20 cellular contexts compared by ENCODE assay signal in genomic region chr22:19526702-19527111, GRCh38. TPM values are rescaled to one million over a fixed set of nuclear protein-coding genes. Genes with fewer than 3 reads are reported as not detected.
DNase-seq lines count a peak whose midpoint lies in the region; ATAC-seq and TF ChIP-seq lines count a peak whose summit lies in the region.
"Had no signal": no experiment of that assay in that cellular context is flagged by ENCODE, and none has a peak within 500 bp of the region (broad histone marks: within the 10 kb centered on the region; RNA-seq: fewer than 3 reads in every experiment).

No MANE protein-coding gene starts in this region.

- H3K27ac ChIP-seq in lower lobe of right lung (peak overlapping the region; percentile 91), subcutaneous abdominal adipose tissue (ENCODE audit: low read depth, low read length) (peak overlapping the region; percentile 46)
- H3K27ac ChIP-seq: BLaER1 treated with 17β-estradiol and CSF1 and Interleukin-3, amounts not matched to agents 10 nM and 100 nM had no signal

- intact Hi-C loops in lower lobe of right lung (cut with DNase I), result no loop called here

- peak overlapping the region in 1 of 5 donors; percentile 28 for H3K9ac ChIP-seq in subcutaneous abdominal adipose tissue (ENCODE audit: low read length in 5 of 5)
- H3K9ac ChIP-seq: BLaER1 treated with 17β-estradiol and CSF1 and Interleukin-3, amounts not matched to agents 10 nM and 100 nM had no signal

- peaks cover 2% of the 10 kb centered on the region for H3K36me3 Mint-ChIP-seq in T-helper 17 cell (ENCODE audit: low read depth)

- H3K27me3 ChIP-seq in lower lobe of right lung (ENCODE audit: low read depth) (peaks cover 52% of the 10 kb centered on the region), subcutaneous abdominal adipose tissue (ENCODE audit: control insufficient read depth in 5 of 5, insufficient read depth in 4 of 5, low read length in 5 of 5) (peaks cover 14 to 41% (median 37%) of the 10 kb centered on the region in 5 donors)

- no peaks in the 10 kb centered on the region for H3K9me3 ChIP-seq in T-helper 17 cell (ENCODE audit: control insufficient read depth, low read length, poor library complexity, severe bottlenecking)
- H3K9me3 ChIP-seq in lower lobe of right lung, result no peaks in the 10 kb centered on the region
- no peaks in the 10 kb centered on the region for H3K9me3 ChIP-seq in subcutaneous abdominal adipose tissue (ENCODE audit: control insufficient read depth in 5 of 5, low read length in 5 of 5)
- H3K9me3 ChIP-seq: BLaER1 treated with 17β-estradiol and CSF1 and Interleukin-3, amounts not matched to agents 10 nM and 100 nM had no signal

- H3K27me3 Mint-ChIP-seq in T-helper 17 cell, result peaks cover 33% of the 10 kb centered on the region

- H3K4me3 Mint-ChIP-seq in T-helper 17 cell, result peak overlapping the region; percentile 66

- peak; percentile 49 for DNase-seq in activated effector memory CD4-positive, alpha-beta T cell treated with anti-CD3 and anti-CD28 coated beads, Interleukin-2, amount 50 U/mL, for 16 hours
- no peak for DNase-seq in activated effector memory CD4-positive, alpha-beta T cell treated with Interleukin-2 at 50 U/mL for 16 hours
- DNase-seq in T-helper 17 cell (no peak), lower lobe of right lung (no peak), amygdala (lab: John Stamatoyannopoulos, UW) (no peak), ureter (ENCODE audit: low spot score) (no peak)
- DNase-seq: 8988T, DMS 273 treated with DMSO at 0.1 percent for 48 hours, GDM1, Kasumi-1, NCI-H187 treated with DMSO at 0.1 percent for 48 hours, NCI-H2171 treated with DMSO at 0.1 percent for 48 hours, NCI-H748 treated with DMSO at 0.1 percent for 48 hours, OCI-M1 had no signal

- H3K4me1 ChIP-seq in lower lobe of right lung (peaks cover 27% of the 10 kb centered on the region), subcutaneous abdominal adipose tissue (ENCODE audit: control insufficient read depth in 5 of 5, insufficient read depth in 5 of 5, low read length in 5 of 5) (peaks cover 2 to 43% (median 19%) of the 10 kb centered on the region in 5 donors)
- H3K4me1 ChIP-seq: BLaER1 treated with 17β-estradiol and CSF1 and Interleukin-3, amounts not matched to agents 10 nM and 100 nM had no signal

- ATAC-seq in T-helper 17 cell (no peak), lower lobe of right lung (no peak), HG02852 (IDR thresholded peaks at IDR 0.05; ENCODE audit: unreplicated experiment) (no peak)
- ATAC-seq: GM12878 had no signal

- no peak overlapping the region for H3K27ac Mint-ChIP-seq in T-helper 17 cell

- peaks cover 11% of the 10 kb centered on the region for H3K4me1 Mint-ChIP-seq in T-helper 17 cell

- H3K36me3 ChIP-seq in lower lobe of right lung, result no peaks in the 10 kb centered on the region
- peaks cover 0 to 8% (median 0%) of the 10 kb centered on the region in 5 donors for H3K36me3 ChIP-seq in subcutaneous abdominal adipose tissue (ENCODE audit: control insufficient read depth in 5 of 5, insufficient read depth in 5 of 5, low read length in 5 of 5)

- H3K4me3 ChIP-seq in lower lobe of right lung (no peak overlapping the region), subcutaneous abdominal adipose tissue (ENCODE audit: low read depth in 1 of 5, low read length in 5 of 5) (no peak overlapping the region)
- H3K4me3 ChIP-seq: BLaER1 treated with 17β-estradiol and CSF1 and Interleukin-3, amounts not matched to agents 10 nM and 100 nM; GM12878 had no signal

- no peak for TF ChIP-seq CTCF in lower lobe of right lung (IDR thresholded peaks at IDR 0.05)

RNA-seq across cellular contexts. Expression of gene CLDN5, which starts 2.5 kb away (rescaled TPM):
- total RNA-seq in T-helper 17 cell (10 to 100 TPM in 1 of 2 donors, under 1 TPM in 1; 0.87 to 20.0 TPM), lower lobe of right lung (213 TPM), ureter (38.9 TPM)
- total RNA-seq: NCI-H460, RPMI7951 had no signal

RNA-seq across cellular contexts. Expression of gene CDC45, which starts 47.0 kb away (rescaled TPM):
- total RNA-seq in T-helper 17 cell (under 1 TPM; 0.32 to 0.37 TPM), lower lobe of right lung (1.4 TPM), ureter (1.1 TPM)

RNA-seq across cellular contexts. Expression of gene UFD1, which starts 47.7 kb away (rescaled TPM):
- 10 to 100 TPM; 76.3 to 79.2 TPM for total RNA-seq in T-helper 17 cell
- total RNA-seq in lower lobe of right lung, result 36.7 TPM
- 47.6 TPM for total RNA-seq in ureter
